ENCODE assay signal across 24 cellular contexts in the genomic region with DNA sequence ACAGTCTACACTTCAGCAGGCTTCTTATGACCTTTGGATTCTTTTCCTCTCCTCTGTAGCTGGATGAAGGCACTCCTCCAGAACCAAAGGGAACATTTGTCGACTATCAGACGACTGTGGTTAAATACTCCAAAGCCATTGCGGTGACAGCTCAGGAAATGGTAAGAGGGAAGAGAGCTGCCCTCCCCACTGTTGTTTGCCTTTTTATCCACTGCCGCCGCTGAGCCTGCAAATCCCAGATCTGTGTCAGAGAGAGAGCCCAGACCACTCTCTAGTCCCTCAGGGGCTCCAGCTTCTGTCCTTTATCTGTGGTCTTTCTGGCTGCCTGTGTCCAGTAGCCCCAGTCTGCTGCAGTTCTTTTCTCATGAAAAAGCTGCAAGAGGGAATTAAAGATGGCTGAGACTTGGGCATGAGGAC.
A peak's percentile ranks its signal among the peaks of the same experiment; 100 is the strongest.
DNase-seq lines count a peak whose midpoint lies in the region; ATAC-seq, FAIRE-seq and TF ChIP-seq lines count a peak whose summit lies in the region.
"Had no signal": no experiment of that assay in that cellular context is flagged by ENCODE, and none has a peak within 500 bp of the region (broad histone marks: within the 10 kb centered on the region; RNA-seq: fewer than 3 reads in every experiment).

No MANE protein-coding gene starts in this region.

- DNase-seq in Right ventricle myocardium inferior (ENCODE audit: missing footprints), result no peak
- DNase-seq in cardiac septum (ENCODE audit: low spot score), result no peak
- DNase-seq in astrocyte of the hippocampus (ENCODE audit: low read depth, low spot score), result peak; percentile 42
- DNase-seq in kidney, result peak; percentile 32
- DNase-seq in thyroid gland, result no peak
- no peak for DNase-seq in HT-29 (ENCODE audit: low spot score)
- no peak for DNase-seq in H4 (ENCODE audit: low spot score)
- no peak for DNase-seq in SHP77 (lab: John Stamatoyannopoulos, UW)
- DNase-seq: activated CD8-positive, alpha-beta memory T cell treated with anti-CD3 and anti-CD28 coated beads, Interleukin-2, amount 10 ng/mL, durations not matched to agents 7 days and 5 days; activated effector memory CD4-positive, alpha-beta T cell treated with Interleukin-2 at 50 U/mL for 16 hours; amygdala; H7; Karpas-422; lower lobe of right lung; natural killer cell; NCI-H1417; NCI-H2171 treated with DMSO at 0.1 percent for 48 hours; NCI-H82; psoas muscle; stimulated activated naive CD8-positive, alpha-beta T cell treated with anti-CD3 and anti-CD28 coated beads, Interleukin-15, Interleukin-2, amounts not matched to agents 100 U/mL and 50 U/mL, for 24 hours had no signal

- H3K4me1 ChIP-seq in kidney (ENCODE audit: control insufficient read depth in 1 of 2, insufficient read depth in 1 of 2, low read depth in 1 of 2, low read length in 2 of 2), result peaks cover 27 to 35% of the 10 kb centered on the region in 2 donors
- peaks cover 30 to 31% of the 10 kb centered on the region in 2 donors for H3K4me1 ChIP-seq in thyroid gland
- H3K4me1 ChIP-seq: lower lobe of right lung, psoas muscle had no signal

- H3K4me3 ChIP-seq in kidney (ENCODE audit: low read length in 2 of 2), result no peak overlapping the region
- no peak overlapping the region for H3K4me3 ChIP-seq in thyroid gland (replicated peaks in 1 of 3)
- H3K4me3 ChIP-seq: lower lobe of right lung, psoas muscle had no signal

- 64 to 66% methylated on average over 5 of the region's 5 CpGs for WGBS in thyroid gland, 2 donors

- peak; percentile 17 for ATAC-seq in Right ventricle myocardium inferior
- ATAC-seq: activated CD4-positive, CD25-positive, alpha-beta regulatory T cell treated with anti-CD3 and anti-CD28 coated beads, Interleukin-2, amount 50 U/mL, for 24 hours; activated CD8-positive, alpha-beta memory T cell treated with anti-CD3 and anti-CD28 coated beads, Interleukin-2, amount 10 ng/mL, durations not matched to agents 7 days and 5 days; natural killer cell; Panc1; stimulated activated naive CD8-positive, alpha-beta T cell treated with anti-CD3 and anti-CD28 coated beads, Interleukin-15, Interleukin-2, amounts not matched to agents 100 U/mL and 50 U/mL, for 24 hours had no signal

- H3K36me3 ChIP-seq in kidney (ENCODE audit: control insufficient read depth in 1 of 2, insufficient read depth in 2 of 2, low read length in 2 of 2), result peaks cover 24 to 32% of the 10 kb centered on the region in 2 donors
- peaks cover 0 to 3% of the 10 kb centered on the region in 2 donors for H3K36me3 ChIP-seq in thyroid gland
- H3K36me3 ChIP-seq: lower lobe of right lung had no signal

- no peak for TF ChIP-seq POLR2A in thyroid gland (IDR thresholded peaks at IDR 0.05)

- no peak for TF ChIP-seq CTCF in kidney (IDR thresholded peaks at IDR 0.05; ENCODE audit: borderline replicate concordance, extremely low read depth, insufficient read depth)
- no peak for TF ChIP-seq CTCF in thyroid gland (IDR thresholded peaks at IDR 0.05)

- no peaks in the 10 kb centered on the region for H3K27me3 ChIP-seq in thyroid gland

- intact Hi-C loops in Right ventricle myocardium inferior (cut with DNase I), result loop anchor here (5.0 kb wide), 1 partner anchor 116 kb away; no protein-coding TSS in a partner anchor
- intact Hi-C loops in cardiac septum (cut with DNase I), result loop anchor here (5.0 kb wide), 1 partner anchor 66 kb away; no protein-coding TSS in a partner anchor
- intact Hi-C loops in kidney (cut with DNase I), result loop anchor here (10.0 kb wide), 1 partner anchor 314 kb away; no protein-coding TSS in a partner anchor
- intact Hi-C loops in thyroid gland (cut with DNase I), result loop anchor here (5.0 kb wide), 2 partner anchors 266 to 311 kb away; no protein-coding TSS in a partner anchor

- no peaks in the 10 kb centered on the region for H3K9me3 ChIP-seq in kidney (ENCODE audit: control insufficient read depth in 1 of 2, low read length in 2 of 2)
- no peaks in the 10 kb centered on the region for H3K9me3 ChIP-seq in thyroid gland
- H3K9me3 ChIP-seq: lower lobe of right lung, psoas muscle had no signal

- H3K9ac ChIP-seq in kidney (ENCODE audit: low read length in 2 of 2), result no peak overlapping the region

- FAIRE-seq in kidney (lab: Jason Lieb, UNC), result no peak
- FAIRE-seq: A204.1, endometrium had no signal

- peak overlapping the region in 1 of 2 donors; percentile 67 for H3K27ac ChIP-seq in kidney (ENCODE audit: low read depth in 2 of 2, low read length in 2 of 2)
- peak overlapping the region; percentile 22 to 74 (median 72) for H3K27ac ChIP-seq in thyroid gland
- H3K27ac ChIP-seq: lower lobe of right lung, psoas muscle had no signal

Comparison
In these comparisons a context has a peak if more than half of its experiments do, and no peak if none do; other contexts are left out.
1. DNase-seq: peak in astrocyte of the hippocampus (single experiment) and kidney (single experiment); none in Right ventricle myocardium inferior (single experiment), cardiac septum (single experiment), thyroid gland (0 of 2), HT-29 (single experiment), H4 (single experiment) and SHP77 (0 of 2).